In the genomic region with DNA sequence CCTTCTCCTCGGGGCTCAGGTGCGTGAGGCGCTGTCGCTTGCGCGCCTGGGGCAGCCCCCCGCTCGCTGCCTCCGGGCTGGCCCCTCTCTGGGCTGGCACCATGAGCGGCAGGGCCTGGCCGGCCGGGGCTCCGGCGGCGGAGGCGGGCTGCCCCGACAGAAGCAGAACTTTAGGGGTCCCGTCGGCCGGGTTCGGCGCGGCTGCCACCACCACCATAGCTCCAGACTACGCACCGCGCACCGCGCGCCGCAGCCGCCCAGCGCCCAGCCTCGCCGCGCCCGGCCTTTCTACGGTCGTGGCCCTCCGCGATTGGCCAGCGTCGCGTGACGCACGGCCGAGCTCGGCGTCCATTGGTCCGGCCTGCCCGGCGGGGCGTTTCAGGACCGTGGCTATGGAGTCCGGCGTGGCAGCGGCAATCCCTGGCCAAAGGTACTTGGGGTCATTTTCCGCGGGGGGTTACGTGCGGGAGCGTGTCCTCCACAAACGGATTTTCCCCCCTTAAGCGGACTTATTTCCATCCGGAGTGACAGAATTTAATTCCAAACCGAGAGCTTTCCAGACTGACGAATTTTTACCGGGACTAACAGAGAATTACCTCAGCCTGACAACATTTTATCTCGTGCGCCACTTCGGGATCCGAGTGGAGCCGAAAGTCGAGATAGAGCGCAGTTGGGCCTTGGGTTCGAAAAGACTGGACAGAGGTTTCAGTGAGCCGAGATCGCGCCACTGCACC, we compare ENCODE assay signal across 1 cellular context.
A peak's percentile ranks its signal among the peaks of the same experiment; 100 is the strongest.
TF ChIP-seq lines count a peak whose summit lies in the region.

Gene XBP1, minus strand, starts transcription at position 262 of the 734 bp plus-strand sequence.

TF ChIP-seq in K562, 482 proteins besides CTCF, POLR2A, EP300 and RAD21 (continued from another document and continues in another):
- TF ChIP-seq, protein P1, sequence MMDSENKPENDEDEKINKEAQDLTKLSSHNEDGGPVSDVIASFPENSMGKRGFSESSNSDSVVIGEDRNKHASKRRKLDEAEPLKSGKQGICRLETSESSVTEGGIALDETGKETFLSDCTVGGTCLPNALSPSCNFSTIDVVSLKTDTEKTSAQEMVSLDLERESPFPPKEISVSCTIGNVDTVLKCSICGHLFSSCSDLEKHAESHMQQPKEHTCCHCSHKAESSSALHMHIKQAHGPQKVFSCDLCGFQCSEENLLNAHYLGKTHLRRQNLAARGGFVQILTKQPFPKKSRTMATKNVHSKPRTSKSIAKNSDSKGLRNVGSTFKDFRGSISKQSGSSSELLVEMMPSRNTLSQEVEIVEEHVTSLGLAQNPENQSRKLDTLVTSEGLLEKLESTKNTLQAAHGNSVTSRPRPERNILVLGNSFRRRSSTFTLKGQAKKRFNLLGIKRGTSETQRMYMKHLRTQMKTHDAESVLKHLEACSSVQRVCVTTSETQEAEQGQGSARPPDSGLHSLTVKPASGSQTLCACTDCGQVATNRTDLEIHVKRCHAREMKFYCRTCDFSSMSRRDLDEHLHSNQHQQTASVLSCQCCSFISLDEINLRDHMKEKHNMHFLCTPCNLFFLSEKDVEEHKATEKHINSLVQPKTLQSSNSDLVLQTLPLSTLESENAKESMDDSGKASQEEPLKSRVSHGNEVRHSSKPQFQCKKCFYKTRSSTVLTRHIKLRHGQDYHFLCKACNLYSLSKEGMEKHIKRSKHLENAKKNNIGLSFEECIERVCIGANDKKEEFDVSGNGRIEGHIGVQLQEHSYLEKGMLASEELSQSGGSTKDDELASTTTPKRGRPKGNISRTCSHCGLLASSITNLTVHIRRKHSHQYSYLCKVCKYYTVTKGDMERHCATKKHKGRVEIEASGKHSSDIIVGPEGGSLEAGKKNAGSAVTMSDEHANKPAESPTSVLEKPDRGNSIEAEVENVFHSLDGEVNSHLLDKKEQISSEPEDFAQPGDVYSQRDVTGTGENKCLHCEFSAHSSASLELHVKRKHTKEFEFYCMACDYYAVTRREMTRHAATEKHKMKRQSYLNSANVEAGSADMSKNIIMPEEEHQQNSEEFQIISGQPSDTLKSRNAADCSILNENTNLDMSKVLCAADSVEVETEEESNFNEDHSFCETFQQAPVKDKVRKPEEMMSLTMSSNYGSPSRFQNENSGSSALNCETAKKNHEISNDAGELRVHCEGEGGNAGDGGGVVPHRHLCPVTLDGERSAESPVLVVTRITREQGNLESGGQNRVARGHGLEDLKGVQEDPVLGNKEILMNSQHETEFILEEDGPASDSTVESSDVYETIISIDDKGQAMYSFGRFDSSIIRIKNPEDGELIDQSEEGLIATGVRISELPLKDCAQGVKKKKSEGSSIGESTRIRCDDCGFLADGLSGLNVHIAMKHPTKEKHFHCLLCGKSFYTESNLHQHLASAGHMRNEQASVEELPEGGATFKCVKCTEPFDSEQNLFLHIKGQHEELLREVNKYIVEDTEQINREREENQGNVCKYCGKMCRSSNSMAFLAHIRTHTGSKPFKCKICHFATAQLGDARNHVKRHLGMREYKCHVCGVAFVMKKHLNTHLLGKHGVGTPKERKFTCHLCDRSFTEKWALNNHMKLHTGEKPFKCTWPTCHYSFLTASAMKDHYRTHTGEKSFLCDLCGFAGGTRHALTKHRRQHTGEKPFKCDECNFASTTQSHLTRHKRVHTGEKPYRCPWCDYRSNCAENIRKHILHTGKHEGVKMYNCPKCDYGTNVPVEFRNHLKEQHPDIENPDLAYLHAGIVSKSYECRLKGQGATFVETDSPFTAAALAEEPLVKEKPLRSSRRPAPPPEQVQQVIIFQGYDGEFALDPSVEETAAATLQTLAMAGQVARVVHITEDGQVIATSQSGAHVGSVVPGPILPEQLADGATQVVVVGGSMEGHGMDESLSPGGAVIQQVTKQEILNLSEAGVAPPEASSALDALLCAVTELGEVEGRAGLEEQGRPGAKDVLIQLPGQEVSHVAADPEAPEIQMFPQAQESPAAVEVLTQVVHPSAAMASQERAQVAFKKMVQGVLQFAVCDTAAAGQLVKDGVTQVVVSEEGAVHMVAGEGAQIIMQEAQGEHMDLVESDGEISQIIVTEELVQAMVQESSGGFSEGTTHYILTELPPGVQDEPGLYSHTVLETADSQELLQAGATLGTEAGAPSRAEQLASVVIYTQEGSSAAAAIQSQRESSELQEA (IDR thresholded peaks at IDR 0.05; ENCODE audit: low read depth) = no peak
- TF ChIP-seq GABPB2 (CRISPR knock-in tag; conservative IDR thresholded peaks at IDR 0.05) (no peak), U2AF2 (optimal IDR thresholded peaks at IDR 0.05; ENCODE audit: low read depth, low read length) (no peak), NBN (IDR thresholded peaks at IDR 0.05; ENCODE audit: low read depth) (peak; percentile 71; the same call in 1 of the 2 replicates), PRPF4 (IDR thresholded peaks at IDR 0.05; ENCODE audit: insufficient read depth, low read depth, low read length, poor library complexity, severe bottlenecking) (peak; percentile 84), FOXA1 (IDR thresholded peaks at IDR 0.05; ENCODE audit: borderline replicate concordance) (no peak), ZNF347 (CRISPR knock-in tag; IDR thresholded peaks at IDR 0.05; ENCODE audit: low read depth) (no peak), SP1 (CRISPR knock-in tag; IDR thresholded peaks at IDR 0.05) (peak; percentile 59; the same call in 1 of the 2 replicates), ETV6 (IDR thresholded peaks at IDR 0.05; ENCODE audit: borderline replicate concordance in 1 of 2, low read depth in 2 of 2, low read length in 1 of 2) (no peak), ETV6 (CRISPR knock-in tag; IDR thresholded peaks at IDR 0.05; ENCODE audit: borderline replicate concordance) (no peak), CEBPZ (IDR thresholded peaks at IDR 0.05; ENCODE audit: borderline replicate concordance, low read depth, low read length) (no peak), IRF9 (tag; IDR thresholded peaks at IDR 0.05) (no peak), RBBP5 (IDR thresholded peaks at IDR 0.05; ENCODE audit: borderline replicate concordance, insufficient read depth, low read length, poor library complexity, severe bottlenecking) (no peak), MBD1 (CRISPR knock-in tag; IDR thresholded peaks at IDR 0.05) (no peak), HSF4 (CRISPR knock-in tag; IDR thresholded peaks at IDR 0.05; ENCODE audit: borderline replicate concordance) (no peak), CBX8 (IDR thresholded peaks at IDR 0.05; ENCODE audit: borderline replicate concordance, extremely low read depth, low read depth, low read length, poor library complexity, severe bottlenecking) (no peak), HNRNPL (IDR thresholded peaks at IDR 0.05; ENCODE audit: low read depth, low read length) (0 out of 2 replicates have a peak, but pooled peaks have one; percentile 51), PHB (CRISPR knock-in tag; IDR thresholded peaks at IDR 0.05) (no peak; the same call in 1 of the 2 replicates), MAFF (IDR thresholded peaks at IDR 0.05; ENCODE audit: low read length) (no peak), ZNF766 (CRISPR knock-in tag; conservative IDR thresholded peaks at IDR 0.05) (no peak), KHSRP (IDR thresholded peaks at IDR 0.05) (no peak), ZBED1 (IDR thresholded peaks at IDR 0.05) (no peak), PRMT5 (CRISPR knock-in tag; IDR thresholded peaks at IDR 0.05) (no peak), POLR2B (IDR thresholded peaks at IDR 0.05; ENCODE audit: low read depth, partially characterized antibody) (peak; percentile 76), CSDE1 (IDR thresholded peaks at IDR 0.05) (no peak), CBFA2T2 (conservative IDR thresholded peaks at IDR 0.05) (0 out of 2 replicates have a peak, but pooled peaks have one; percentile 5), ZFX (CRISPR knock-in tag; IDR thresholded peaks at IDR 0.05) (peak; percentile 82), SMARCA5 (IDR thresholded peaks at IDR 0.05) (no peak), MLLT1 (IDR thresholded peaks at IDR 0.05) (peak; percentile 41 to 78; a peak in 2 of 4 replicates), PTRF (tag; IDR thresholded peaks at IDR 0.05) (no peak), HMBOX1 (IDR thresholded peaks at IDR 0.05) (no peak)
- TF ChIP-seq, protein P2, sequence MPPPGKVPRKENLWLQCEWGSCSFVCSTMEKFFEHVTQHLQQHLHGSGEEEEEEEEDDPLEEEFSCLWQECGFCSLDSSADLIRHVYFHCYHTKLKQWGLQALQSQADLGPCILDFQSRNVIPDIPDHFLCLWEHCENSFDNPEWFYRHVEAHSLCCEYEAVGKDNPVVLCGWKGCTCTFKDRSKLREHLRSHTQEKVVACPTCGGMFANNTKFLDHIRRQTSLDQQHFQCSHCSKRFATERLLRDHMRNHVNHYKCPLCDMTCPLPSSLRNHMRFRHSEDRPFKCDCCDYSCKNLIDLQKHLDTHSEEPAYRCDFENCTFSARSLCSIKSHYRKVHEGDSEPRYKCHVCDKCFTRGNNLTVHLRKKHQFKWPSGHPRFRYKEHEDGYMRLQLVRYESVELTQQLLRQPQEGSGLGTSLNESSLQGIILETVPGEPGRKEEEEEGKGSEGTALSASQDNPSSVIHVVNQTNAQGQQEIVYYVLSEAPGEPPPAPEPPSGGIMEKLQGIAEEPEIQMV (tag; conservative IDR thresholded peaks at IDR 0.05; ENCODE audit: low read depth) = no peak
- TF ChIP-seq, protein P3, sequence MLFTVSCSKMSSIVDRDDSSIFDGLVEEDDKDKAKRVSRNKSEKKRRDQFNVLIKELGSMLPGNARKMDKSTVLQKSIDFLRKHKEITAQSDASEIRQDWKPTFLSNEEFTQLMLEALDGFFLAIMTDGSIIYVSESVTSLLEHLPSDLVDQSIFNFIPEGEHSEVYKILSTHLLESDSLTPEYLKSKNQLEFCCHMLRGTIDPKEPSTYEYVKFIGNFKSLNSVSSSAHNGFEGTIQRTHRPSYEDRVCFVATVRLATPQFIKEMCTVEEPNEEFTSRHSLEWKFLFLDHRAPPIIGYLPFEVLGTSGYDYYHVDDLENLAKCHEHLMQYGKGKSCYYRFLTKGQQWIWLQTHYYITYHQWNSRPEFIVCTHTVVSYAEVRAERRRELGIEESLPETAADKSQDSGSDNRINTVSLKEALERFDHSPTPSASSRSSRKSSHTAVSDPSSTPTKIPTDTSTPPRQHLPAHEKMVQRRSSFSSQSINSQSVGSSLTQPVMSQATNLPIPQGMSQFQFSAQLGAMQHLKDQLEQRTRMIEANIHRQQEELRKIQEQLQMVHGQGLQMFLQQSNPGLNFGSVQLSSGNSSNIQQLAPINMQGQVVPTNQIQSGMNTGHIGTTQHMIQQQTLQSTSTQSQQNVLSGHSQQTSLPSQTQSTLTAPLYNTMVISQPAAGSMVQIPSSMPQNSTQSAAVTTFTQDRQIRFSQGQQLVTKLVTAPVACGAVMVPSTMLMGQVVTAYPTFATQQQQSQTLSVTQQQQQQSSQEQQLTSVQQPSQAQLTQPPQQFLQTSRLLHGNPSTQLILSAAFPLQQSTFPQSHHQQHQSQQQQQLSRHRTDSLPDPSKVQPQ (CRISPR knock-in tag; IDR thresholded peaks at IDR 0.05; ENCODE audit: borderline replicate concordance) = no peak
